In genomic region chr21:43889055-43889454, GRCh38 we compare ENCODE assay signal across 13 cellular contexts. TPM values are rescaled to one million over a fixed set of nuclear protein-coding genes. Genes with fewer than 3 reads are reported as not detected.
DNase-seq lines count a peak whose midpoint lies in the region; ATAC-seq and TF ChIP-seq lines count a peak whose summit lies in the region.
"Had no signal": no experiment of that assay in that cellular context is flagged by ENCODE, and none has a peak within 500 bp of the region (broad histone marks: within the 10 kb centered on the region; RNA-seq: fewer than 3 reads in every experiment).

No MANE protein-coding gene starts in this region.

- H3K27me3 ChIP-seq in CD4-positive, alpha-beta T cell (ENCODE audit: control insufficient read depth, insufficient read depth, low read length), result no peaks in the 10 kb centered on the region
- H3K27me3 ChIP-seq in iPS-20b (ENCODE audit: insufficient read depth, low read length), result no peaks in the 10 kb centered on the region; the same call in 1 of the 2 replicates
- H3K27me3 ChIP-seq: BLaER1 had no signal

- H3K27ac ChIP-seq in CD4-positive, alpha-beta T cell (ENCODE audit: low read depth, low read length), result no peak overlapping the region
- no peak overlapping the region for H3K27ac ChIP-seq in iPS-20b (ENCODE audit: low read length)
- H3K27ac ChIP-seq: 22Rv1, BLaER1 had no signal

- H3K4me1 ChIP-seq in iPS-20b (ENCODE audit: insufficient read depth, low read length), result peaks cover 11% of the 10 kb centered on the region

- H3K4me1 Mint-ChIP-seq in activated T-cell treated with anti-CD3 and anti-CD28 coated beads, Interleukin-2, amount 50 U/mL, for 24 hours (ENCODE audit: low read depth), result peaks cover 78% of the 10 kb centered on the region
- peaks cover 58% of the 10 kb centered on the region for H3K4me1 Mint-ChIP-seq in CD4-positive, alpha-beta T cell (ENCODE audit: low read depth)
- H3K4me1 Mint-ChIP-seq in T-helper 17 cell, result peaks cover 36% of the 10 kb centered on the region

- H3K4me3 ChIP-seq in iPS-20b (ENCODE audit: low read length), result peak overlapping the region; percentile 16; the same call in 1 of the 2 replicates
- H3K4me3 ChIP-seq: BLaER1 had no signal

- no peak for DNase-seq in activated T-cell treated with anti-CD3 and anti-CD28 coated beads, Interleukin-2, amount 50 U/mL, for 24 hours
- DNase-seq in activated T-cell treated with anti-CD3 and anti-CD28 coated beads for 4 hours, result no peak
- no peak for DNase-seq in CD4-positive, alpha-beta T cell
- DNase-seq in T-helper 17 cell, result no peak
- no peak for DNase-seq in Ammon's horn (ENCODE audit: low spot score)
- DNase-seq in SKM-1 treated with dmso at 0.1 percent for 144 hours (lab: John Stamatoyannopoulos, UW; ENCODE audit: unreplicated experiment), result no peak
- no peak for DNase-seq in GM13976 (ENCODE audit: low spot score)
- DNase-seq: Calu3, DMS 273 treated with DMSO at 0.1 percent for 48 hours had no signal

- H3K36me3 ChIP-seq in iPS-20b (ENCODE audit: insufficient read depth, low read depth, low read length), result no peaks in the 10 kb centered on the region

- CTCF ChIA-PET in CD4-positive, alpha-beta T cell (lab: Charles Lee), result interaction anchor here (1.9 kb wide), 1 partner anchor 32 kb away, joined by 4 read pairs; no protein-coding TSS in a partner anchor

- peak overlapping the region; percentile 18 for H3K27ac Mint-ChIP-seq in activated T-cell treated with anti-CD3 and anti-CD28 coated beads, Interleukin-2, amount 50 U/mL, for 24 hours
- H3K27ac Mint-ChIP-seq in CD4-positive, alpha-beta T cell, result peak overlapping the region; percentile 21
- H3K27ac Mint-ChIP-seq in T-helper 17 cell, result no peak overlapping the region

- intact Hi-C loops in CD4-positive, alpha-beta T cell (cut with DNase I, micrococcal nuclease), result no loop called here

- no peaks in the 10 kb centered on the region for H3K9me3 ChIP-seq in CD4-positive, alpha-beta T cell (ENCODE audit: control insufficient read depth, low read length)
- H3K9me3 ChIP-seq in T-helper 17 cell (ENCODE audit: control insufficient read depth, low read length, poor library complexity, severe bottlenecking) (no peaks in the 10 kb centered on the region), iPS-20b (ENCODE audit: insufficient read depth, low read depth, low read length) (no peaks in the 10 kb centered on the region)

- H3K9me3 Mint-ChIP-seq in activated T-cell treated with anti-CD3 and anti-CD28 coated beads, Interleukin-2, amount 50 U/mL, for 24 hours, result no peaks in the 10 kb centered on the region
- no peaks in the 10 kb centered on the region for H3K9me3 Mint-ChIP-seq in CD4-positive, alpha-beta T cell

- no peak overlapping the region for H3K9ac ChIP-seq in iPS-20b (ENCODE audit: low read depth, low read length)
- H3K9ac ChIP-seq: BLaER1 had no signal

- no peak for TF ChIP-seq CTCF in CD4-positive, alpha-beta T cell (IDR thresholded peaks at IDR 0.05)
- TF ChIP-seq CTCF in GM13976 (IDR thresholded peaks at IDR 0.05; ENCODE audit: borderline replicate concordance, control extremely low read depth, extremely low read depth, insufficient read depth, missing control alignments), result no peak

- POLR2A ChIA-PET in CD4-positive, alpha-beta T cell (lab: Charles Lee), result no interaction called here

- H3K36me3 Mint-ChIP-seq in activated T-cell treated with anti-CD3 and anti-CD28 coated beads, Interleukin-2, amount 50 U/mL, for 24 hours (ENCODE audit: low read depth), result peaks cover 58% of the 10 kb centered on the region
- peaks cover 31% of the 10 kb centered on the region for H3K36me3 Mint-ChIP-seq in CD4-positive, alpha-beta T cell (ENCODE audit: low read depth)
- H3K36me3 Mint-ChIP-seq in T-helper 17 cell (ENCODE audit: low read depth), result no peaks in the 10 kb centered on the region

- no peak overlapping the region for H3K4me3 Mint-ChIP-seq in activated T-cell treated with anti-CD3 and anti-CD28 coated beads, Interleukin-2, amount 50 U/mL, for 24 hours
- no peak overlapping the region for H3K4me3 Mint-ChIP-seq in CD4-positive, alpha-beta T cell
- H3K4me3 Mint-ChIP-seq in T-helper 17 cell, result peak overlapping the region; percentile 25

- ATAC-seq in CD4-positive, alpha-beta T cell (ENCODE audit: poor library complexity), result no peak
- peak; percentile 79 for ATAC-seq in T-helper 17 cell
- ATAC-seq: HCT116 had no signal

- in situ Hi-C loops in GM13976 (cut with MboI; ENCODE audit: low sequenced_read_pairs, unreplicated experiment), result no loop called here

- H3K27me3 Mint-ChIP-seq in activated T-cell treated with anti-CD3 and anti-CD28 coated beads, Interleukin-2, amount 50 U/mL, for 24 hours, result no peaks in the 10 kb centered on the region
- no peaks in the 10 kb centered on the region for H3K27me3 Mint-ChIP-seq in CD4-positive, alpha-beta T cell
- H3K27me3 Mint-ChIP-seq in T-helper 17 cell, result no peaks in the 10 kb centered on the region

RNA-seq across cellular contexts. Expression of gene AGPAT3, which starts 24.0 kb away (rescaled TPM):
- total RNA-seq in CD4-positive, alpha-beta T cell, result 10 to 100 TPM; 40.8 to 43.4 TPM
- 10 to 100 TPM; 64.1 to 67.3 TPM for total RNA-seq in T-helper 17 cell
